Comparison of ENCODE assay signal across 8 cellular contexts in genomic region chr18:33839452-33840225, GRCh38.
DNase-seq lines count a peak whose midpoint lies in the region; ATAC-seq and TF ChIP-seq lines count a peak whose summit lies in the region.

No MANE protein-coding gene starts in this region.

- no peak for TF ChIP-seq POLR2A in uterus (IDR thresholded peaks at IDR 0.05)

- H3K27ac ChIP-seq in uterus = no peak overlapping the region

- no peak overlapping the region for H3K9ac ChIP-seq in adipocyte (ENCODE audit: low read length)

- H3K36me3 ChIP-seq in adipocyte (ENCODE audit: control insufficient read depth, insufficient read depth, low read length, severe bottlenecking) (no peaks in the 10 kb centered on the region), uterus (no peaks in the 10 kb centered on the region)

- H3K4me3 ChIP-seq in adipocyte (ENCODE audit: low read length) (peak overlapping the region; percentile 38), uterus (no peak overlapping the region)

- intact Hi-C loops in uterus (cut with DNase I; ENCODE audit: low total_unique reads) = no loop called here

- H3K4me1 ChIP-seq in adipocyte (ENCODE audit: control insufficient read depth, insufficient read depth, low read length) = no peaks in the 10 kb centered on the region
- no peaks in the 10 kb centered on the region for H3K4me1 ChIP-seq in uterus

- DNase-seq in GM03348 (ENCODE audit: low spot score) = peak; percentile 26
- DNase-seq in NCI-H1694 treated with DMSO at 0.1 percent for 48 hours (lab: John Stamatoyannopoulos, UW) = peak; percentile 66
- DNase-seq in adipocyte (ENCODE audit: low read depth) = peak; percentile 80
- peak; percentile 59 for DNase-seq in iPS-NIHi7 (ENCODE audit: extremely low spot score)
- DNase-seq in uterus = no peak
- no peak for DNase-seq in stimulated activated CD4-positive, alpha-beta T cell treated with anti-CD3 and anti-CD28 coated beads, Interleukin-1b, Interleukin-23, amount 100 ng/mL, for 48 hours
- no peak for DNase-seq in GF-D8 (lab: John Stamatoyannopoulos, UW)

- no peaks in the 10 kb centered on the region for H3K9me3 ChIP-seq in adipocyte (ENCODE audit: control insufficient read depth, low read length)
- no peaks in the 10 kb centered on the region for H3K9me3 ChIP-seq in uterus

- peak in 3 of 4 experiments; percentile 13 to 35 (median 16) for TF ChIP-seq CTCF in uterus (IDR thresholded peaks at IDR 0.05)

- H3K27me3 ChIP-seq in adipocyte (replicated peaks; ENCODE audit: control insufficient read depth, insufficient read depth, low read length) (no peaks in the 10 kb centered on the region), uterus (no peaks in the 10 kb centered on the region)

- ATAC-seq in HG02610 (IDR thresholded peaks at IDR 0.05; ENCODE audit: unreplicated experiment) = peak; percentile 72

Comparison
In these comparisons a context has a peak if more than half of its experiments do, and no peak if none do; other contexts are left out.
1. DNase-seq: peak in GM03348 (single experiment), NCI-H1694 treated with DMSO at 0.1 percent for 48 hours (single experiment), adipocyte (single experiment) and iPS-NIHi7 (single experiment); none in uterus (0 of 2), stimulated activated CD4-positive, alpha-beta T cell treated with anti-CD3 and anti-CD28 coated beads, Interleukin-1b, Interleukin-23, amount 100 ng/mL, for 48 hours (single experiment) and GF-D8 (single experiment).